ENCODE assay signal across 2 cellular contexts in genomic region chr22:35135165-35135564, GRCh38.
TF ChIP-seq lines count a peak whose summit lies in the region.

No MANE protein-coding gene starts in this region.

TF ChIP-seq in WTC11, 78 proteins besides CTCF, POLR2A, EP300 and RAD21 (continued from another document):
- no peak for TF ChIP-seq ZNF532 (CRISPR knock-in tag; IDR thresholded peaks at IDR 0.05; ENCODE audit: borderline replicate concordance)
- no peak for TF ChIP-seq NR1H2 (CRISPR knock-in tag; IDR thresholded peaks at IDR 0.05)
- TF ChIP-seq ZBTB21 (CRISPR knock-in tag; IDR thresholded peaks at IDR 0.05; ENCODE audit: borderline replicate concordance) = no peak
- TF ChIP-seq ZNF281 (CRISPR knock-in tag; IDR thresholded peaks at IDR 0.05) = no peak
- TF ChIP-seq ZNF416 (CRISPR knock-in tag; IDR thresholded peaks at IDR 0.05) = no peak
- TF ChIP-seq MAX (CRISPR knock-in tag; IDR thresholded peaks at IDR 0.05) = no peak
- TF ChIP-seq ETV6 (CRISPR knock-in tag; IDR thresholded peaks at IDR 0.05) = no peak
- no peak for TF ChIP-seq ZNF138 (CRISPR knock-in tag; conservative IDR thresholded peaks at IDR 0.05)

TF ChIP-seq in SK-N-SH treated with all-trans-retinoic acid at 6 μM for 48 hours, 23 proteins besides CTCF, POLR2A, EP300 and RAD21 (continued from another document):
- no peak for TF ChIP-seq TSHZ2 (CRISPR knock-in tag; IDR thresholded peaks at IDR 0.05)
- TF ChIP-seq CSRNP3 (CRISPR knock-in tag; IDR thresholded peaks at IDR 0.05) = no peak
- TF ChIP-seq PATZ1 (CRISPR knock-in tag; IDR thresholded peaks at IDR 0.05; ENCODE audit: borderline replicate concordance) = no peak
- TF ChIP-seq BACH2 (CRISPR knock-in tag; IDR thresholded peaks at IDR 0.05; ENCODE audit: borderline replicate concordance) = no peak
- TF ChIP-seq ISL1 (CRISPR knock-in tag; IDR thresholded peaks at IDR 0.05) = no peak
- TF ChIP-seq ZNF8 (CRISPR knock-in tag; IDR thresholded peaks at IDR 0.05) = no peak
- TF ChIP-seq ZFP3 (CRISPR knock-in tag; IDR thresholded peaks at IDR 0.05) = no peak
- no peak for TF ChIP-seq ZFP30 (CRISPR knock-in tag; IDR thresholded peaks at IDR 0.05)
- TF ChIP-seq ESRRG (CRISPR knock-in tag; IDR thresholded peaks at IDR 0.05) = no peak
